ENCODE assay signal across 11 cellular contexts in the genomic region with DNA sequence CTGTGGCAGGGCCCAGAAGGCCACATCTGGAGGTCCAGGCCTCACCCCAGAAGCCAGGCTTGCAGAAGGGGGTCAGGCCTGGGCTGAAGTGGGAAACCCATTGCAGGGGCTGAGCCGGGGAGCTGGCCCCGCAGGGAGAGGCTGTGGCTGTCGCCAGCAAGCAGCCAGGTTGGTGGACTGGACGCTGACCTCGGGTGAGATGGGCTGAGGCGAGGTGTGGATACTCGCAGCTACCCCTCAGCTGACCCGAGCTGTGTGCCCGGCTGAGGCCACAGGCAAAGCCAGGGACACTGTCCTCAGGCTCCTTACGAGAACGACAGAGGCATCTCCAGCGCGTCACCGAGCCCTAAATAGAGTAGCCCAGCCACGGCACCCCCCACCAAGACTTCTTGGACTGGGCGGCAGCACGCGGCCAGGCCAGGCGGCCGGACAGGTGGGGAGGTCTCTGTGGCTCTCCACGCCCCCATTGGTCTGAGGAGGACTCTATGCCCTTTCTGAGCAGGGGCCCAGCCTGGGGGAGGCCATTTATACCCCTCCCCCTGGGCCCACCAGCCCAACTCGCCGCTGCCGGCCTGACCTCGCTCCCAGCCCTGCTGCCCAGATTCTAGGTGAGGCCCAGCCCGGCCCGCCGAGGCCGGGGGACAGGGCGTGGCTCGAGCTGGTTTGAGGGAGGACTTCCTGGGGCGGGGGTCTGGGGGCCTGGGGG. TPM values are rescaled to one million over a fixed set of nuclear protein-coding genes. Genes with fewer than 3 reads are reported as not detected.
DNase-seq lines count a peak whose midpoint lies in the region; ATAC-seq and TF ChIP-seq lines count a peak whose summit lies in the region.
"Had no signal": no experiment of that assay in that cellular context is flagged by ENCODE, and none has a peak within 500 bp of the region (broad histone marks: within the 10 kb centered on the region; RNA-seq: fewer than 3 reads in every experiment).

Gene TNNI2, plus strand, starts transcription at position 556 of the 706 bp plus-strand sequence. CDS start 716 bp downstream, outside the sequence.

- no peaks in the 10 kb centered on the region for H3K27me3 Mint-ChIP-seq in natural killer cell treated with Interleukin-12 subunit alpha and Interleukin-12 subunit beta and Interleukin-15 and Interleukin-18, amount 100 ng/mL, for 72 hours

- no peak within 1 kb of the TSS for H3K4me3 Mint-ChIP-seq in natural killer cell treated with Interleukin-12 subunit alpha and Interleukin-12 subunit beta and Interleukin-15 and Interleukin-18, amount 100 ng/mL, for 72 hours
- H3K4me3 Mint-ChIP-seq: activated T-helper 17 cell treated with anti-CD3 and anti-CD28 coated beads, Interleukin-2, amount 50 U/mL, for 72 hours had no signal

- H3K27ac Mint-ChIP-seq in natural killer cell treated with Interleukin-12 subunit alpha and Interleukin-12 subunit beta and Interleukin-15 and Interleukin-18, amount 100 ng/mL, for 72 hours: peak within 1 kb of the TSS in 1 of 2 donors; percentile 48
- H3K27ac Mint-ChIP-seq: activated T-helper 17 cell treated with anti-CD3 and anti-CD28 coated beads, Interleukin-2, amount 50 U/mL, for 72 hours had no signal

- in situ Hi-C loops in brain microvascular endothelial cell (cut with HindIII; ENCODE audit: low pct_ligation_motif_present, low sequenced_read_pairs): no loop called here

- H3K27me3 ChIP-seq in right atrium auricular region (no peaks in the 10 kb centered on the region), esophagus squamous epithelium (peaks cover 0 to 5% (median 0%) of the 10 kb centered on the region in 4 donors), aorta (ENCODE audit: control insufficient read depth in 1 of 2, insufficient read depth in 2 of 2, low read length in 1 of 2) (no peaks in the 10 kb centered on the region), brain microvascular endothelial cell (replicated peaks) (no peaks in the 10 kb centered on the region)
- H3K27me3 ChIP-seq: tibial nerve had no signal

- no peak within 1 kb of the TSS for H3K4me3 ChIP-seq in right atrium auricular region
- peak within 1 kb of the TSS in 2 of 4 donors; percentile 22 to 41 for H3K4me3 ChIP-seq in esophagus squamous epithelium
- no peak within 1 kb of the TSS for H3K4me3 ChIP-seq in aorta (ENCODE audit: low read length in 2 of 2)
- H3K4me3 ChIP-seq in brain microvascular endothelial cell (ENCODE audit: low read depth, low read length): no peak within 1 kb of the TSS

- H3K9me3 ChIP-seq in right atrium auricular region (no peaks in the 10 kb centered on the region), esophagus squamous epithelium (no peaks in the 10 kb centered on the region), aorta (ENCODE audit: control insufficient read depth, low read length) (no peaks in the 10 kb centered on the region)
- H3K9me3 ChIP-seq: tibial nerve had no signal

- ATAC-seq in Right ventricle myocardium inferior: no peak
- no peak for ATAC-seq in natural killer cell treated with Interleukin-12 subunit alpha and Interleukin-12 subunit beta and Interleukin-15 and Interleukin-18, amount 100 ng/mL, for 72 hours
- no peak for ATAC-seq in aorta (ENCODE audit: low FRiP score)

- no peaks in the 10 kb centered on the region for H3K36me3 Mint-ChIP-seq in natural killer cell treated with Interleukin-12 subunit alpha and Interleukin-12 subunit beta and Interleukin-15 and Interleukin-18, amount 100 ng/mL, for 72 hours

- peak within 1 kb of the TSS in 1 of 2 donors; percentile 20 for H3K27ac ChIP-seq in right atrium auricular region
- H3K27ac ChIP-seq in esophagus squamous epithelium: peak within 1 kb of the TSS in 3 of 4 donors; percentile 16 to 94 (median 51)
- H3K27ac ChIP-seq in aorta (ENCODE audit: low read depth in 1 of 2, low read length in 2 of 2): no peak within 1 kb of the TSS
- H3K27ac ChIP-seq in brain microvascular endothelial cell: no peak within 1 kb of the TSS

- no peaks in the 10 kb centered on the region for H3K9me3 Mint-ChIP-seq in natural killer cell treated with Interleukin-12 subunit alpha and Interleukin-12 subunit beta and Interleukin-15 and Interleukin-18, amount 100 ng/mL, for 72 hours
- H3K9me3 Mint-ChIP-seq: activated T-helper 17 cell treated with anti-CD3 and anti-CD28 coated beads, Interleukin-2, amount 50 U/mL, for 72 hours had no signal

- intact Hi-C loops in Right ventricle myocardium inferior (cut with DNase I): loop anchor here (2.0 kb wide), 1 partner anchor 44 kb away; no protein-coding TSS in a partner anchor
- intact Hi-C loops in esophagus squamous epithelium (cut with DNase I): no loop called here
- intact Hi-C loops in aorta (cut with DNase I): loop anchor here (5.0 kb wide), 3 partner anchors 39 to 314 kb away; partner anchors contain the start of gene TNNT3 (in 1 of the 2)

- H3K4me1 ChIP-seq in right atrium auricular region (peaks cover 0 to 19% of the 10 kb centered on the region in 2 donors), esophagus squamous epithelium (peaks cover 13 to 99% (median 28%) of the 10 kb centered on the region in 3 donors), aorta (ENCODE audit: control insufficient read depth in 1 of 2, insufficient read depth in 2 of 2, low read length in 2 of 2) (no peaks in the 10 kb centered on the region)

- WGBS in esophagus squamous epithelium, 2 donors: 97% methylated on average over 13 of the region's 32 CpGs; no CpG with 5 or more reads in 1 of the 2 donors
- 91 to 93% methylated on average over 32 of the region's 32 CpGs for WGBS in aorta, 2 donors

- DNase-seq in Right ventricle myocardium inferior (ENCODE audit: missing footprints) (peak; percentile 65), right atrium auricular region (ENCODE audit: low spot score) (no peak), esophagus squamous epithelium (lab: John Stamatoyannopoulos, UW) (no peak), aorta (peak; percentile 51 to 76), retina (no peak), brain microvascular endothelial cell (no peak)
- DNase-seq in natural killer cell treated with Interleukin-12 subunit alpha and Interleukin-12 subunit beta and Interleukin-15 and Interleukin-18, amount 100 ng/mL, for 72 hours (ENCODE audit: low spot score): peak; percentile 44
- no peak for DNase-seq in activated naive CD4-positive, alpha-beta T cell (lab: John Stamatoyannopoulos, UW)

- TF ChIP-seq POLR2A in esophagus squamous epithelium (IDR thresholded peaks at IDR 0.05): no peak

- TF ChIP-seq CTCF in right atrium auricular region (IDR thresholded peaks at IDR 0.05): no peak
- TF ChIP-seq CTCF in esophagus squamous epithelium (IDR thresholded peaks at IDR 0.05): no peak
- no peak for TF ChIP-seq CTCF in brain microvascular endothelial cell (IDR thresholded peaks at IDR 0.05; ENCODE audit: low read depth, low read length, missing control alignments)

- peaks cover 4 to 8% of the 10 kb centered on the region in 2 donors for H3K4me1 Mint-ChIP-seq in natural killer cell treated with Interleukin-12 subunit alpha and Interleukin-12 subunit beta and Interleukin-15 and Interleukin-18, amount 100 ng/mL, for 72 hours (ENCODE audit: low read depth in 2 of 2)

- H3K36me3 ChIP-seq in right atrium auricular region (no peaks in the 10 kb centered on the region), esophagus squamous epithelium (no peaks in the 10 kb centered on the region), aorta (ENCODE audit: control insufficient read depth in 1 of 2, insufficient read depth in 2 of 2, low read length in 1 of 2) (no peaks in the 10 kb centered on the region), brain microvascular endothelial cell (replicated peaks) (no peaks in the 10 kb centered on the region)
- H3K36me3 ChIP-seq: tibial nerve had no signal

RNA-seq across cellular contexts. Expression of gene TNNI2, which starts in this region (rescaled TPM):
- total RNA-seq in Right ventricle myocardium inferior (0.35 TPM), right atrium auricular region (not detected), esophagus squamous epithelium (10 to 100 TPM in 3 of 4 donors, not detected in 1; 14.7 to 23.8 (median 15.0) TPM), aorta (1 to 10 TPM in 1 of 2 donors, under 1 TPM in 1; 0.81 to 2.2 TPM)
- total RNA-seq in natural killer cell treated with Interleukin-12 subunit alpha and Interleukin-12 subunit beta and Interleukin-15 and Interleukin-18, amount 100 ng/mL, for 72 hours: 1 to 10 TPM in 1 of 2 donors, not detected in 1; 1.4 TPM
- under 1 TPM; 0.75 to 0.82 TPM for polyA plus RNA-seq in aorta
- total RNA-seq: activated T-helper 17 cell treated with anti-CD3 and anti-CD28 coated beads, Interleukin-2, amount 50 U/mL, for 72 hours; sciatic nerve; tibial nerve had no signal

Comparison
In these comparisons a context has a peak if more than half of its experiments do, and no peak if none do; other contexts are left out.
1. Peak in DNase-seq in Right ventricle myocardium inferior; RNA of the gene not detected or under 1 TPM.
2. DNase-seq: peak in natural killer cell treated with Interleukin-12 subunit alpha and Interleukin-12 subunit beta and Interleukin-15 and Interleukin-18, amount 100 ng/mL, for 72 hours (single experiment) and aorta (2 of 2); none in right atrium auricular region (single experiment), esophagus squamous epithelium (single experiment), retina (single experiment), activated naive CD4-positive, alpha-beta T cell (0 of 4) and brain microvascular endothelial cell (single experiment).
3. H3K27ac ChIP-seq: peak in esophagus squamous epithelium (3 of 4); none in aorta (0 of 2) and brain microvascular endothelial cell (single experiment).